In genomic region chr16:11916524-11917285, GRCh38 we compare ENCODE assay signal across 8 cellular contexts. TPM values are rescaled to one million over a fixed set of nuclear protein-coding genes. Genes with fewer than 3 reads are reported as not detected.
DNase-seq lines count a peak whose midpoint lies in the region; ATAC-seq and TF ChIP-seq lines count a peak whose summit lies in the region.

No MANE protein-coding gene starts in this region.

- WGBS in gastroesophageal sphincter (ENCODE audit: low coverage in 1 of 2), 2 donors, result 63% methylated on average over 9 to 13 of the region's 13 CpGs

- peaks cover 35% of the 10 kb centered on the region for H3K4me1 Mint-ChIP-seq in HFFc6 (ENCODE audit: low read depth)

- TF ChIP-seq CTCF in HFFc6 (IDR thresholded peaks at IDR 0.05), result no peak
- no peak for TF ChIP-seq CTCF in WI38 (IDR thresholded peaks at IDR 0.05; ENCODE audit: low read depth, low read length)
- no peak for TF ChIP-seq CTCF in gastroesophageal sphincter (IDR thresholded peaks at IDR 0.05)
- TF ChIP-seq CTCF in retinal pigment epithelial cell (conservative IDR thresholded peaks at IDR 0.05; ENCODE audit: low read depth, low read length), result no peak

- H3K27ac ChIP-seq in gastroesophageal sphincter, result peak overlapping the region; percentile 44 to 98 (median 93)

- peak overlapping the region; percentile 95 for H3K4me3 Mint-ChIP-seq in HFFc6

- H3K4me1 ChIP-seq in gastroesophageal sphincter, result peaks cover 0 to 34% (median 17%) of the 10 kb centered on the region in 3 donors

- TF ChIP-seq EP300 in gastroesophageal sphincter (IDR thresholded peaks at IDR 0.05), result no peak

- no peaks in the 10 kb centered on the region for H3K27me3 ChIP-seq in gastroesophageal sphincter

- DNase-seq in AG20443 (ENCODE audit: low spot score), result peak; percentile 68
- peak; percentile 80 for DNase-seq in HFFc6
- DNase-seq in retinal pigment epithelial cell (ENCODE audit: low read depth), result peak; percentile 39

- no peak for ATAC-seq in gastroesophageal sphincter
- no peak for ATAC-seq in GM19395 (IDR thresholded peaks at IDR 0.05; ENCODE audit: unreplicated experiment)
- ATAC-seq in HG03280 (IDR thresholded peaks at IDR 0.05; ENCODE audit: unreplicated experiment), result no peak
- ATAC-seq in HG03025 (IDR thresholded peaks at IDR 0.05; ENCODE audit: low FRiP score, unreplicated experiment), result no peak

- H3K9me3 ChIP-seq in gastroesophageal sphincter, result no peaks in the 10 kb centered on the region

- H3K4me3 ChIP-seq in WI38 (ENCODE audit: low read depth, low read length) (peak overlapping the region; percentile 77), gastroesophageal sphincter (peak overlapping the region; percentile 51 to 99), retinal pigment epithelial cell (ENCODE audit: low read length) (peak overlapping the region; percentile 71)

- H3K27me3 Mint-ChIP-seq in HFFc6 (ENCODE audit: insufficient read depth), result peaks cover 10% of the 10 kb centered on the region

- H3K36me3 Mint-ChIP-seq in HFFc6 (ENCODE audit: low read depth), result peaks cover 27% of the 10 kb centered on the region

- peak overlapping the region; percentile 98 for H3K27ac Mint-ChIP-seq in HFFc6

- no peaks in the 10 kb centered on the region for H3K9me3 Mint-ChIP-seq in HFFc6

- no peak for TF ChIP-seq POLR2A in gastroesophageal sphincter (IDR thresholded peaks at IDR 0.05)

- no peaks in the 10 kb centered on the region for H3K36me3 ChIP-seq in gastroesophageal sphincter

RNA-seq across cellular contexts. Expression of gene GSPT1, which starts 0.9 kb away (rescaled TPM):
- total RNA-seq in HFFc6 (2021; fragmentation: NEBNext Ultra II Directional; extraction: Animal tissue kit (Norgen Biotek cat#: 25700)), result 100 to 1,000 TPM; 187 to 221 (median 211) TPM
- 10 to 100 TPM; 55.3 to 86.2 (median 72.6) TPM for total RNA-seq in gastroesophageal sphincter

RNA-seq across cellular contexts. Expression of gene NPIPB2, which starts 25.1 kb away (rescaled TPM):
- 1 to 10 TPM; 4.4 to 6.8 (median 4.9) TPM for total RNA-seq in HFFc6 (2021; fragmentation: NEBNext Ultra II Directional; extraction: Animal tissue kit (Norgen Biotek cat#: 25700))
- total RNA-seq in gastroesophageal sphincter, result 1 to 10 TPM; 1.4 to 5.9 (median 4.1) TPM

RNA-seq across cellular contexts. Expression of gene TNFRSF17, which starts 48.3 kb away (rescaled TPM):
- under 1 TPM in 1 of 6 experiments, not detected in 5; 0.28 TPM for total RNA-seq in HFFc6 (2021; fragmentation: NEBNext Ultra II Directional; extraction: Animal tissue kit (Norgen Biotek cat#: 25700))
- under 1 TPM in 1 of 4 donors, not detected in 3; 0.45 TPM for total RNA-seq in gastroesophageal sphincter

RNA-seq across cellular contexts. Expression of gene SNX29, which starts 59.8 kb away (rescaled TPM):
- 10 to 100 TPM; 21.7 to 29.4 (median 26.5) TPM for total RNA-seq in HFFc6 (2021; fragmentation: NEBNext Ultra II Directional; extraction: Animal tissue kit (Norgen Biotek cat#: 25700))
- 10 to 100 TPM; 18.3 to 30.2 (median 23.3) TPM for total RNA-seq in gastroesophageal sphincter
